In the genomic region with DNA sequence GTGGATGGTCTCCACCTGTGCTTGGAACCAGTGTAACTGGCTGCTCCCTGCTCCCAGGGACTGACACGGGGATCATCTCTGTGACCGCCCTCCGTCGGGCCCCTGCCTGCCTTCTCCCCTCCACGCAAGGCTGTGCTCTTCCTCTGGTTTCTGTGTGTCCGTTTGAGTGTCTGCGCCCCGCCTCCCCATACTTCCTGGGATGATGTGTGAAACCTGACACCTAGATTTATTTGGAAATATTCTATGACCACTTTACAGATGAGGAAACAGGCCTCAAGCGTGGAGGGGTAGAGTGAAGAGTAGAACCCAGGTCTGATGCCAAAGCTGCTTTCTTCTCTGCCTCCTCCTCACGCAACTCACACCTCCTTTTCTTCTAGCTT, we compare ENCODE assay signal across 12 cellular contexts. TPM values are rescaled to one million over a fixed set of nuclear protein-coding genes. Genes with fewer than 3 reads are reported as not detected.
DNase-seq lines count a peak whose midpoint lies in the region; ATAC-seq and TF ChIP-seq lines count a peak whose summit lies in the region.
"Had no signal": no experiment of that assay in that cellular context is flagged by ENCODE, and none has a peak within 500 bp of the region (broad histone marks: within the 10 kb centered on the region; RNA-seq: fewer than 3 reads in every experiment).

No MANE protein-coding gene starts in this region.

- H3K27me3 ChIP-seq in ectodermal cell (ENCODE audit: control insufficient read depth, insufficient read depth, low read length, poor library complexity, severe bottlenecking), result no peaks in the 10 kb centered on the region
- H3K27me3 ChIP-seq: left lung had no signal

- ATAC-seq in natural killer cell (no peak), HG03045 (IDR thresholded peaks at IDR 0.05; ENCODE audit: unreplicated experiment) (no peak), HG03135 (IDR thresholded peaks at IDR 0.05; ENCODE audit: unreplicated experiment) (no peak)
- no peak for ATAC-seq in natural killer cell treated with Interleukin-12 subunit alpha and Interleukin-12 subunit beta and Interleukin-15 and Interleukin-18, amount 100 ng/mL, for 72 hours

- intact Hi-C loops in natural killer cell (cut with micrococcal nuclease), result no loop called here

- peaks cover 52% of the 10 kb centered on the region for H3K4me1 ChIP-seq in ectodermal cell (ENCODE audit: control insufficient read depth, insufficient read depth, low read length)

- DNase-seq in natural killer cell (no peak), nephron progenitor cell (no peak), Ammon's horn (ENCODE audit: low spot score) (no peak), progenitor cell of endocrine pancreas (ENCODE audit: low spot score, unreplicated experiment) (no peak)
- DNase-seq in natural killer cell treated with Interleukin-12 subunit alpha and Interleukin-12 subunit beta and Interleukin-15 and Interleukin-18, amount 100 ng/mL, for 72 hours (ENCODE audit: low spot score), result no peak
- DNase-seq: activated CD8-positive, alpha-beta memory T cell treated with anti-CD3 and anti-CD28 coated beads, Interleukin-2, amount 50 U/mL, for 48 hours; left lung; NCI-H2029 treated with DMSO at 0.1 percent for 48 hours had no signal

- peak overlapping the region; percentile 64 for H3K27ac ChIP-seq in ectodermal cell (ENCODE audit: insufficient read depth, low read depth, low read length, poor library complexity, severe bottlenecking)
- H3K27ac ChIP-seq: left lung had no signal

- H3K36me3 Mint-ChIP-seq in natural killer cell (no peaks in the 10 kb centered on the region), nephron progenitor cell (ENCODE audit: low read depth) (no peaks in the 10 kb centered on the region), progenitor cell of endocrine pancreas (ENCODE audit: insufficient read depth) (no peaks in the 10 kb centered on the region)
- H3K36me3 Mint-ChIP-seq in natural killer cell treated with Interleukin-12 subunit alpha and Interleukin-12 subunit beta and Interleukin-15 and Interleukin-18, amount 100 ng/mL, for 72 hours, result no peaks in the 10 kb centered on the region

- H3K27me3 Mint-ChIP-seq in natural killer cell (ENCODE audit: low read depth in 2 of 2) (no peaks in the 10 kb centered on the region), nephron progenitor cell (ENCODE audit: low read depth, poor library complexity) (peaks cover 11% of the 10 kb centered on the region), progenitor cell of endocrine pancreas (peaks cover 4% of the 10 kb centered on the region)
- no peaks in the 10 kb centered on the region for H3K27me3 Mint-ChIP-seq in natural killer cell treated with Interleukin-12 subunit alpha and Interleukin-12 subunit beta and Interleukin-15 and Interleukin-18, amount 100 ng/mL, for 72 hours

- TF ChIP-seq CTCF in natural killer cell (IDR thresholded peaks at IDR 0.05), result no peak
- TF ChIP-seq CTCF in nephron progenitor cell (IDR thresholded peaks at IDR 0.05), result no peak
- TF ChIP-seq CTCF in progenitor cell of endocrine pancreas (IDR thresholded peaks at IDR 0.05; ENCODE audit: unreplicated experiment), result no peak

- no peaks in the 10 kb centered on the region for H3K9me3 ChIP-seq in ectodermal cell (ENCODE audit: control insufficient read depth, low read length)
- H3K9me3 ChIP-seq: left lung had no signal

- H3K4me3 Mint-ChIP-seq in natural killer cell, result no peak overlapping the region
- no peak overlapping the region for H3K4me3 Mint-ChIP-seq in natural killer cell treated with Interleukin-12 subunit alpha and Interleukin-12 subunit beta and Interleukin-15 and Interleukin-18, amount 100 ng/mL, for 72 hours
- H3K4me3 Mint-ChIP-seq in nephron progenitor cell, result peak overlapping the region; percentile 73
- H3K4me3 Mint-ChIP-seq in progenitor cell of endocrine pancreas (ENCODE audit: low read depth), result no peak overlapping the region
- H3K4me3 Mint-ChIP-seq: CD14-positive monocyte had no signal

- H3K4me1 Mint-ChIP-seq in natural killer cell, result peaks cover 12 to 51% of the 10 kb centered on the region in 2 donors
- H3K4me1 Mint-ChIP-seq in natural killer cell treated with Interleukin-12 subunit alpha and Interleukin-12 subunit beta and Interleukin-15 and Interleukin-18, amount 100 ng/mL, for 72 hours (ENCODE audit: low read depth in 2 of 2), result peaks cover 5 to 21% of the 10 kb centered on the region in 2 donors
- H3K4me1 Mint-ChIP-seq in nephron progenitor cell, result peaks cover 77% of the 10 kb centered on the region
- H3K4me1 Mint-ChIP-seq in progenitor cell of endocrine pancreas (ENCODE audit: low read depth), result peaks cover 7% of the 10 kb centered on the region

- H3K4me3 ChIP-seq in ectodermal cell (ENCODE audit: insufficient read depth, low read depth, low read length), result no peak overlapping the region
- H3K4me3 ChIP-seq: left lung had no signal

- WGBS in ectodermal cell, 2 experiments, result 84 to 93% methylated on average over 10 of the region's 10 CpGs

- H3K9me3 Mint-ChIP-seq in natural killer cell (no peaks in the 10 kb centered on the region), nephron progenitor cell (no peaks in the 10 kb centered on the region), progenitor cell of endocrine pancreas (ENCODE audit: low read depth) (no peaks in the 10 kb centered on the region)
- H3K9me3 Mint-ChIP-seq in natural killer cell treated with Interleukin-12 subunit alpha and Interleukin-12 subunit beta and Interleukin-15 and Interleukin-18, amount 100 ng/mL, for 72 hours, result no peaks in the 10 kb centered on the region
- H3K9me3 Mint-ChIP-seq: CD14-positive monocyte had no signal

- H3K27ac Mint-ChIP-seq in natural killer cell, result peak overlapping the region; percentile 32 to 72
- H3K27ac Mint-ChIP-seq in natural killer cell treated with Interleukin-12 subunit alpha and Interleukin-12 subunit beta and Interleukin-15 and Interleukin-18, amount 100 ng/mL, for 72 hours, result no peak overlapping the region
- H3K27ac Mint-ChIP-seq in nephron progenitor cell, result peak overlapping the region; percentile 93
- no peak overlapping the region for H3K27ac Mint-ChIP-seq in progenitor cell of endocrine pancreas

- H3K36me3 ChIP-seq in ectodermal cell (ENCODE audit: control insufficient read depth, insufficient read depth, low read length), result no peaks in the 10 kb centered on the region

RNA-seq across cellular contexts. Expression of gene LDLRAP1, which starts 24.3 kb away (rescaled TPM):
- total RNA-seq in natural killer cell (10 to 100 TPM; 25.2 to 34.0 (median 27.4) TPM), progenitor cell of endocrine pancreas (12.7 and 13.3 TPM in 2 replicates)
- total RNA-seq in natural killer cell treated with Interleukin-12 subunit alpha and Interleukin-12 subunit beta and Interleukin-15 and Interleukin-18, amount 100 ng/mL, for 72 hours, result 1 to 10 TPM; 2.4 to 4.1 TPM
- polyA plus RNA-seq in ectodermal cell (2013, experiment 1 of 4), result 9.5 TPM
- polyA plus RNA-seq in ectodermal cell (2013, experiment 2 of 4), result 9.2 TPM
- 8.4 TPM for polyA plus RNA-seq in ectodermal cell (2013, experiment 3 of 4)
- 8.6 TPM for polyA plus RNA-seq in ectodermal cell (2013, experiment 4 of 4)

RNA-seq across cellular contexts. Expression of gene MAN1C1, which starts 48.9 kb away (rescaled TPM):
- total RNA-seq in natural killer cell (1 to 10 TPM; 3.6 to 7.5 (median 7.1) TPM), progenitor cell of endocrine pancreas (4.8 and 5.1 TPM in 2 replicates)
- total RNA-seq in natural killer cell treated with Interleukin-12 subunit alpha and Interleukin-12 subunit beta and Interleukin-15 and Interleukin-18, amount 100 ng/mL, for 72 hours, result 1 to 10 TPM in 1 of 2 donors, under 1 TPM in 1; 0.88 to 2.5 TPM
- 4.7 TPM for polyA plus RNA-seq in ectodermal cell (2013, experiment 1 of 4)
- 6.1 TPM for polyA plus RNA-seq in ectodermal cell (2013, experiment 2 of 4)
- 4.7 TPM for polyA plus RNA-seq in ectodermal cell (2013, experiment 3 of 4)
- polyA plus RNA-seq in ectodermal cell (2013, experiment 4 of 4), result 7.0 TPM

Comparison
In these comparisons a context has a peak if more than half of its experiments do, and no peak if none do; other contexts are left out.
1. H3K27ac Mint-ChIP-seq: peak in natural killer cell (2 of 2) and nephron progenitor cell (single experiment); none in natural killer cell treated with Interleukin-12 subunit alpha and Interleukin-12 subunit beta and Interleukin-15 and Interleukin-18, amount 100 ng/mL, for 72 hours (0 of 2) and progenitor cell of endocrine pancreas (single experiment).